33 cellular contexts compared by ENCODE assay signal in the genomic region with DNA sequence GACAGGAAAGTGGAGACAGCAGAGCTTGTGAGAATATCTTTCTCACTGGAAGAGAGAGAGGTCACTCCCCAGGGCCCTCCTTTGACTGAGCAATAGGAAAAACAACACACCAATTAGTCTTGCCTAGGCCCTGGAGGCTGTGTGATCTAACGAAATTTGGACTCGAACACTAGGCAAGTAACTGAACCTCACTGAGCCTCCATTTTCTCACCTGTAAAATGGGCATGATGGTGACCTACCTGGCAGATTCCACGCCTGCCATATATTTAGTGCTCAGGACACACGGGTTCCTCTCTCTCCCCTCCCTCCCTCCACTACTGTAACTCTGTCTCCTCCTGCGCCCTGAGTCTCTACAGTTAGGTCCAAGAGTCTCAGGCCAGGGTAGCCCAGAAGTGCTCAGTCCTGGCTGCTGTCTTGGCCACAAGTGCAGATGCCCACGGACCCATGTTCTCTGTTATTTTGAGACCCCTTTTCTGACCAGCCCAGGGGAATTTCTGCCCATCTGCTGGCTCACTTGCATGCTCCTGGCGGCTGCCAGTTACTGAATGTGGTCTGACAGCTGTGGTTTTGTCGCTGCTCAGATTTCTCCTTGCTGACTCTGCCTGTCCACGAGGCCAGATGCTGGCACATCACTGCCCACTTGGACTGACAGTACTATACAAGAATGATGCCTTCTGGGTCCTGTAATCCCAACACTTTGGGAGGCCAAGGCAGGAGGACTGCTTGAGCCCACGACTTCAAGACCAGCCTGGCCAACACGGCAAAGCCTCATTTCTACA. TPM values are rescaled to one million over a fixed set of nuclear protein-coding genes. Genes with fewer than 3 reads are reported as not detected.
DNase-seq lines count a peak whose midpoint lies in the region; ATAC-seq, FAIRE-seq and TF ChIP-seq lines count a peak whose summit lies in the region.
"Had no signal": no experiment of that assay in that cellular context is flagged by ENCODE, and none has a peak within 500 bp of the region (broad histone marks: within the 10 kb centered on the region; RNA-seq: fewer than 3 reads in every experiment).

No MANE protein-coding gene starts in this region.

- no peak for FAIRE-seq in H1 (lab: Jason Lieb, UNC)
- FAIRE-seq: endometrium, frontal cortex, GM18507, TTC549 had no signal

- no peak overlapping the region for H4K8ac ChIP-seq in H1 (ENCODE audit: extremely low read depth, insufficient read depth, low read length)

- TF ChIP-seq EP300 in H1 (IDR thresholded peaks at IDR 0.05; ENCODE audit: borderline replicate concordance in 1 of 2, low read depth in 2 of 2, low read length in 2 of 2) = no peak

- H3K36me3 ChIP-seq in H1 (ENCODE audit: control insufficient read depth in 2 of 4, insufficient read depth in 4 of 4, low read length in 3 of 4) (no peaks in the 10 kb centered on the region), gastrocnemius medialis (no peaks in the 10 kb centered on the region)
- H3K36me3 ChIP-seq: cardiac muscle cell, esophagus squamous epithelium, HAP-1, Peyer's patch, upper lobe of left lung had no signal

- H3K4me3 Mint-ChIP-seq in progenitor cell of endocrine pancreas (ENCODE audit: low read depth) = no peak overlapping the region
- H3K4me3 Mint-ChIP-seq: activated CD4-positive, alpha-beta memory T cell treated with anti-CD3 and anti-CD28 coated beads, Interleukin-2, amount 10 ng/mL, durations not matched to agents 7 days and 5 days; activated naive CD8-positive, alpha-beta T cell treated with anti-CD3 and anti-CD28 coated beads for 36 hours; dendritic cell treated with granulocyte-macrophage colony-stimulating factor and Interleukin-4, amounts not matched to agents 40 ng/mL and 50 ng/mL, for 4 days; IgD-negative memory B cell; mesothelial cell of epicardium; naive thymus-derived CD8-positive, alpha-beta T cell; stimulated activated effector memory CD8-positive, alpha-beta T cell treated with anti-CD3 and anti-CD28 coated beads, Interleukin-12 subunit alpha, Interleukin-12 subunit beta, amount 100 ng/mL, for 72 hours had no signal

- no peaks in the 10 kb centered on the region for H3K4me1 Mint-ChIP-seq in progenitor cell of endocrine pancreas (ENCODE audit: low read depth)
- H3K4me1 Mint-ChIP-seq: activated CD4-positive, alpha-beta memory T cell treated with anti-CD3 and anti-CD28 coated beads, Interleukin-2, amount 10 ng/mL, durations not matched to agents 7 days and 5 days; activated naive CD8-positive, alpha-beta T cell treated with anti-CD3 and anti-CD28 coated beads for 36 hours; IgD-negative memory B cell; naive thymus-derived CD8-positive, alpha-beta T cell; stimulated activated effector memory CD8-positive, alpha-beta T cell treated with anti-CD3 and anti-CD28 coated beads, Interleukin-12 subunit alpha, Interleukin-12 subunit beta, amount 100 ng/mL, for 72 hours had no signal

- no peak overlapping the region for H3K4me2 ChIP-seq in H1 (ENCODE audit: insufficient read depth in 1 of 2, low read depth in 2 of 2, low read length in 2 of 2)

- no peak overlapping the region; the same call in 1 of the 2 replicates for H2BK5ac ChIP-seq in H1 (ENCODE audit: low read depth, low read length)

- peak; percentile 43 for DNase-seq in DMS 273 treated with DMSO at 0.1 percent for 48 hours (lab: John Stamatoyannopoulos, UW)
- DNase-seq in M059J (ENCODE audit: low read depth) = peak; percentile 46
- no peak for DNase-seq in H1 (ENCODE audit: low read depth in 1 of 2, low spot score in 2 of 2)
- peak; percentile 39 to 61 for DNase-seq in gastrocnemius medialis
- no peak for DNase-seq in GM20000 (ENCODE audit: low spot score)
- no peak for DNase-seq in progenitor cell of endocrine pancreas (ENCODE audit: low spot score, unreplicated experiment)
- DNase-seq in hypothalamus (lab: John Stamatoyannopoulos, UW) = no peak
- DNase-seq: activated CD4-positive, alpha-beta memory T cell treated with anti-CD3 and anti-CD28 coated beads, Interleukin-2, amount 10 ng/mL, durations not matched to agents 7 days and 5 days; activated CD8-positive, alpha-beta memory T cell treated with anti-CD3 and anti-CD28 coated beads, Interleukin-2, amount 50 U/mL, for 48 hours; activated naive CD8-positive, alpha-beta T cell treated with anti-CD3 and anti-CD28 coated beads for 36 hours; Calu3; esophagus squamous epithelium; islet precursor cell; left ventricle myocardium superior; naive thymus-derived CD8-positive, alpha-beta T cell; NCI-H1417 treated with DMSO at 0.1 percent for 48 hours; NCI-H2107; NCI-H510A; stimulated activated CD4-positive, alpha-beta T cell treated with anti-CD3 and anti-CD28 coated beads, Interleukin-2, amount 100 ng/mL, for 48 hours; upper lobe of left lung had no signal

- H3K4me1 ChIP-seq in H1 (replicated peaks in 1 of 4; ENCODE audit: control insufficient read depth in 3 of 4, insufficient read depth in 4 of 4, low read length in 3 of 4) = no peaks in the 10 kb centered on the region
- H3K4me1 ChIP-seq in gastrocnemius medialis = peaks cover 0 to 8% of the 10 kb centered on the region in 2 donors
- H3K4me1 ChIP-seq: ascending aorta, esophagus squamous epithelium, HAP-1, Peyer's patch, upper lobe of left lung had no signal

- H2BK15ac ChIP-seq in H1 (ENCODE audit: low read length) = no peak overlapping the region

- no peak overlapping the region for H3K9ac ChIP-seq in H1 (replicated peaks in 1 of 4; ENCODE audit: extremely low read depth in 1 of 4, low read depth in 3 of 4, low read length in 3 of 4)

- H3K4ac ChIP-seq in H1 (replicated peaks; ENCODE audit: insufficient read length, low read depth, low read length) = no peak overlapping the region

- no peaks in the 10 kb centered on the region for H3K27me3 ChIP-seq in H1 (replicated peaks in 1 of 4; ENCODE audit: control insufficient read depth in 3 of 4, extremely low read depth in 1 of 4, insufficient read depth in 3 of 4, low read length in 3 of 4)
- no peaks in the 10 kb centered on the region for H3K27me3 ChIP-seq in gastrocnemius medialis
- H3K27me3 ChIP-seq: ascending aorta, cardiac muscle cell, Peyer's patch, upper lobe of left lung had no signal

- no peak overlapping the region for H2BK12ac ChIP-seq in H1 (ENCODE audit: low read depth, low read length)

- no peak overlapping the region for H3K4me3 ChIP-seq in H1 (ENCODE audit: extremely low read depth in 1 of 4, insufficient read depth in 2 of 4, low read depth in 3 of 4, low read length in 4 of 4)
- no peak overlapping the region for H3K4me3 ChIP-seq in gastrocnemius medialis
- H3K4me3 ChIP-seq: ascending aorta, cardiac muscle cell, esophagus squamous epithelium, HAP-1, Peyer's patch, upper lobe of left lung had no signal

- no peaks in the 10 kb centered on the region for H3K79me2 ChIP-seq in H1 (ENCODE audit: control insufficient read depth in 1 of 2, insufficient read depth in 2 of 2, low read length in 2 of 2)

- H3K14ac ChIP-seq in H1 (ENCODE audit: insufficient read length) = no peak overlapping the region

- TF ChIP-seq POLR2A in H1 (IDR thresholded peaks at IDR 0.05; ENCODE audit: control extremely low read depth in 1 of 2, low read depth in 2 of 2, low read length in 2 of 2) (no peak), gastrocnemius medialis (IDR thresholded peaks at IDR 0.05) (no peak)

- no peak overlapping the region for H2BK120ac ChIP-seq in H1 (replicated peaks; ENCODE audit: low read depth, low read length)

- H2AK5ac ChIP-seq in H1 (ENCODE audit: low read depth, low read length) = no peak overlapping the region

- no peak overlapping the region for H3K56ac ChIP-seq in H1 (replicated peaks; ENCODE audit: insufficient read length, low read depth, low read length)

- TF ChIP-seq CTCF in H1 (IDR thresholded peaks at IDR 0.05; ENCODE audit: control extremely low read depth in 1 of 3, insufficient read depth in 1 of 3, low read depth in 1 of 3, low read length in 3 of 3) (no peak), gastrocnemius medialis (IDR thresholded peaks at IDR 0.05 in 4 of 5, conservative IDR thresholded peaks at IDR 0.05 in 1 of 5) (no peak), GM20000 (IDR thresholded peaks at IDR 0.05; ENCODE audit: extremely low read depth, missing control alignments) (no peak), progenitor cell of endocrine pancreas (IDR thresholded peaks at IDR 0.05; ENCODE audit: unreplicated experiment) (no peak)

- no peaks in the 10 kb centered on the region for H3K27me3 Mint-ChIP-seq in progenitor cell of endocrine pancreas
- H3K27me3 Mint-ChIP-seq: activated naive CD8-positive, alpha-beta T cell treated with anti-CD3 and anti-CD28 coated beads for 36 hours had no signal

- intact Hi-C loops in gastrocnemius medialis (cut with DNase I; ENCODE audit: low total_unique reads) = no loop called here

- TF ChIP-seq RAD21 in H1 (IDR thresholded peaks at IDR 0.05 in 1 of 2, conservative IDR thresholded peaks at IDR 0.05 in 1 of 2; ENCODE audit: low read depth in 2 of 2, low read length in 2 of 2) = no peak

- no peaks in the 10 kb centered on the region for H3K79me1 ChIP-seq in H1 (ENCODE audit: low read depth, low read length)

- no peak overlapping the region for H3K27ac ChIP-seq in H1 (ENCODE audit: low read depth, low read length)
- peak overlapping the region in 1 of 4 donors; percentile 66 for H3K27ac ChIP-seq in gastrocnemius medialis
- H3K27ac ChIP-seq: ascending aorta, cardiac muscle cell, esophagus squamous epithelium, Peyer's patch, upper lobe of left lung had no signal

- H3K23ac ChIP-seq in H1 (ENCODE audit: insufficient read length) = no peak overlapping the region

- in situ Hi-C loops in gastrocnemius medialis (cut with MboI; ENCODE audit: low sequenced_read_pairs in 4 of 4) = no loop called here

- H3K36me3 Mint-ChIP-seq in progenitor cell of endocrine pancreas (ENCODE audit: insufficient read depth) = no peaks in the 10 kb centered on the region
- H3K36me3 Mint-ChIP-seq: activated naive CD8-positive, alpha-beta T cell treated with anti-CD3 and anti-CD28 coated beads for 36 hours; IgD-negative memory B cell; mesothelial cell of epicardium; naive thymus-derived CD8-positive, alpha-beta T cell; stimulated activated effector memory CD8-positive, alpha-beta T cell treated with anti-CD3 and anti-CD28 coated beads, Interleukin-12 subunit alpha, Interleukin-12 subunit beta, amount 100 ng/mL, for 72 hours had no signal

- no peak overlapping the region for H3K27ac Mint-ChIP-seq in progenitor cell of endocrine pancreas
- H3K27ac Mint-ChIP-seq: activated CD4-positive, alpha-beta memory T cell treated with anti-CD3 and anti-CD28 coated beads, Interleukin-2, amount 10 ng/mL, durations not matched to agents 7 days and 5 days; activated naive CD8-positive, alpha-beta T cell treated with anti-CD3 and anti-CD28 coated beads for 36 hours; activated T-helper 2 cell treated with anti-CD3 and anti-CD28 coated beads, Interferon-gamma antibody, Interleukin-2, Interleukin-4, amounts not matched to agents 10 μg/mL and 5 μg/mL and 100 μg/mL, durations not matched to agents 14 hours and 24 hours and 36 hours; dendritic cell treated with granulocyte-macrophage colony-stimulating factor and Interleukin-4, amounts not matched to agents 40 ng/mL and 50 ng/mL, for 4 days; IgD-negative memory B cell; mesothelial cell of epicardium; naive thymus-derived CD8-positive, alpha-beta T cell; stimulated activated effector memory CD8-positive, alpha-beta T cell treated with anti-CD3 and anti-CD28 coated beads, Interleukin-12 subunit alpha, Interleukin-12 subunit beta, amount 100 ng/mL, for 72 hours had no signal

- POLR2A ChIA-PET in H1 (lab: Charles Lee; ENCODE audit: partially characterized antibody) = interaction anchor here (1.8 kb wide), 1 partner anchor 10 kb away, joined by 6 read pairs; no protein-coding TSS in a partner anchor

- no peaks in the 10 kb centered on the region for H3K9me3 Mint-ChIP-seq in progenitor cell of endocrine pancreas (ENCODE audit: low read depth)
- H3K9me3 Mint-ChIP-seq: activated CD4-positive, alpha-beta memory T cell treated with anti-CD3 and anti-CD28 coated beads, Interleukin-2, amount 10 ng/mL, durations not matched to agents 7 days and 5 days; activated naive CD8-positive, alpha-beta T cell treated with anti-CD3 and anti-CD28 coated beads for 36 hours; activated T-helper 2 cell treated with anti-CD3 and anti-CD28 coated beads, Interferon-gamma antibody, Interleukin-2, Interleukin-4, amounts not matched to agents 10 μg/mL and 5 μg/mL and 100 μg/mL, durations not matched to agents 14 hours and 24 hours and 36 hours; dendritic cell treated with granulocyte-macrophage colony-stimulating factor and Interleukin-4, amounts not matched to agents 40 ng/mL and 50 ng/mL, for 4 days; mesothelial cell of epicardium; stimulated activated effector memory CD8-positive, alpha-beta T cell treated with anti-CD3 and anti-CD28 coated beads, Interleukin-12 subunit alpha, Interleukin-12 subunit beta, amount 100 ng/mL, for 72 hours had no signal

- no peak overlapping the region for H4K91ac ChIP-seq in H1 (replicated peaks; ENCODE audit: insufficient read length, low read length)

- no peak overlapping the region for H2AFZ ChIP-seq in H1 (ENCODE audit: low read length)

- CTCF ChIA-PET in H1 (lab: Charles Lee; ENCODE audit: partially characterized antibody) = interaction anchor here (1.0 to 6.2 kb wide), 4 partner anchors 9 to 77 kb away, joined by 3 to 37 read pairs (median 5); no protein-coding TSS in a partner anchor

- no peaks in the 10 kb centered on the region for H3K23me2 ChIP-seq in H1 (ENCODE audit: low read depth, low read length)

- peak; percentile 84 to 89 for ATAC-seq in gastrocnemius medialis
- ATAC-seq: left ventricle myocardium superior; naive thymus-derived CD8-positive, alpha-beta T cell; stimulated activated effector memory CD8-positive, alpha-beta T cell treated with anti-CD3 and anti-CD28 coated beads, Interleukin-12 subunit alpha, Interleukin-12 subunit beta, amount 100 ng/mL, for 72 hours had no signal

- no peak overlapping the region for H3K18ac ChIP-seq in H1 (ENCODE audit: extremely low read depth, low read length)

- no peak overlapping the region for H2BK20ac ChIP-seq in H1 (ENCODE audit: low read length)

- 91% methylated on average over 11 of the region's 11 CpGs; no CpG with 5 or more reads in 1 of the 2 experiments for WGBS in H1 (ENCODE audit: extremely low coverage in 1 of 2, insufficient coverage in 1 of 2, insufficient read length in 1 of 2, insufficient replicate concordance in 2 of 2, low coverage in 1 of 2, low lambda C conversion rate in 2 of 2, missing lambda C conversion rate in 1 of 2), 2 experiments

- no peaks in the 10 kb centered on the region for H4K20me1 ChIP-seq in H1 (replicated peaks in 1 of 2; ENCODE audit: control insufficient read depth in 1 of 2, insufficient read depth in 2 of 2, low read length in 2 of 2)

- H3K9me3 ChIP-seq in H1 (ENCODE audit: insufficient read depth in 2 of 2, low read depth in 1 of 2, low read length in 1 of 2) (no peaks in the 10 kb centered on the region), gastrocnemius medialis (no peaks in the 10 kb centered on the region)
- H3K9me3 ChIP-seq: ascending aorta, esophagus squamous epithelium, HAP-1, Peyer's patch, upper lobe of left lung had no signal

- H4K5ac ChIP-seq in H1 (ENCODE audit: insufficient read length, low read depth, low read length) = no peak overlapping the region

RNA-seq across cellular contexts. Expression of gene GIGYF2, which starts 9.6 kb away (rescaled TPM):
- total RNA-seq in M059J (2014; rRNA removed; shearing (Covaris generic)) = 38.4 and 45.6 TPM in 2 replicates
- total RNA-seq in H1 (2021; fragmentation: NEBNext Ultra II Directional; extraction: Animal tissue kit (Norgen Biotek cat#: 25700)) = 58.2 and 62.0 TPM in 2 replicates
- polyA plus RNA-seq in H1 (2011; rRNA removed) = 19.3 and 22.3 TPM in 2 replicates
- 26.4 TPM for polyA plus RNA-seq in H1 (2011; cell fraction: cytosol; rRNA removed)
- polyA plus RNA-seq in H1 (2011; cell fraction: nucleus; rRNA removed) = 40.2 TPM
- polyA plus RNA-seq in H1 (2012, experiment 1 of 2) = 30.2 to 46.4 TPM (median 34.1 TPM) in 4 replicates
- polyA plus RNA-seq in H1 (2012, experiment 2 of 2) = 2.0 TPM
- polyA plus RNA-seq in H1 (2013, experiment 1 of 2) = 40.9 TPM
- polyA plus RNA-seq in H1 (2013, experiment 2 of 2) = 41.0 TPM
- polyA minus RNA-seq in H1 (2011; rRNA and poly(A)+ RNA removed) = 86.9 and 90.9 TPM in 2 replicates
- 37.5 TPM for polyA minus RNA-seq in H1 (2011; cell fraction: cytosol; rRNA and poly(A)+ RNA removed)
- 91.9 TPM for polyA minus RNA-seq in H1 (2011; cell fraction: nucleus; rRNA and poly(A)+ RNA removed)
- total RNA-seq in gastrocnemius medialis = 10 to 100 TPM; 55.7 to 87.8 (median 66.1) TPM
- total RNA-seq in progenitor cell of endocrine pancreas = 72.3 and 74.1 TPM in 2 replicates

RNA-seq across cellular contexts. Expression of gene EFHD1, which starts 54.2 kb away (rescaled TPM):
- 0.49 and 1.7 TPM in 2 replicates for total RNA-seq in M059J (2014; rRNA removed; shearing (Covaris generic))
- total RNA-seq in H1 (2021; fragmentation: NEBNext Ultra II Directional; extraction: Animal tissue kit (Norgen Biotek cat#: 25700)) = 1.5 and 3.4 TPM in 2 replicates
- polyA plus RNA-seq in H1 (2011; rRNA removed) = 4.5 and 5.3 TPM in 2 replicates
- polyA plus RNA-seq in H1 (2011; cell fraction: cytosol; rRNA removed) = 3.3 TPM
- polyA plus RNA-seq in H1 (2011; cell fraction: nucleus; rRNA removed) = 1.8 TPM
- 4.0 to 6.7 TPM (median 5.9 TPM) in 4 replicates for polyA plus RNA-seq in H1 (2012, experiment 1 of 2)
- 5.3 TPM for polyA plus RNA-seq in H1 (2012, experiment 2 of 2)
- 4.1 TPM for polyA plus RNA-seq in H1 (2013, experiment 1 of 2)
- polyA plus RNA-seq in H1 (2013, experiment 2 of 2) = 3.6 TPM
- polyA minus RNA-seq in H1 (2011; rRNA and poly(A)+ RNA removed) = 2.0 and 3.5 TPM in 2 replicates
- 1.9 TPM for polyA minus RNA-seq in H1 (2011; cell fraction: cytosol; rRNA and poly(A)+ RNA removed)
- 0.70 TPM for polyA minus RNA-seq in H1 (2011; cell fraction: nucleus; rRNA and poly(A)+ RNA removed)
- total RNA-seq in gastrocnemius medialis (10 to 100 TPM; 13.4 to 29.0 (median 13.9) TPM), progenitor cell of endocrine pancreas (2.7 and 4.3 TPM in 2 replicates)

Comparison
In these comparisons a context has a peak if more than half of its experiments do, and no peak if none do; other contexts are left out.
1. DNase-seq: peak in DMS 273 treated with DMSO at 0.1 percent for 48 hours (single experiment), M059J (single experiment) and gastrocnemius medialis (2 of 2); none in H1 (0 of 2), GM20000 (single experiment), progenitor cell of endocrine pancreas (single experiment) and hypothalamus (0 of 51).